21 cellular contexts compared by ENCODE assay signal in genomic region chr3:71708478-71709098, GRCh38. TPM values are rescaled to one million over a fixed set of nuclear protein-coding genes. Genes with fewer than 3 reads are reported as not detected.
A peak's percentile ranks its signal among the peaks of the same experiment; 100 is the strongest.
DNase-seq lines count a peak whose midpoint lies in the region; ATAC-seq lines count a peak whose summit lies in the region.
"Had no signal": no experiment of that assay in that cellular context is flagged by ENCODE, and none has a peak within 500 bp of the region (broad histone marks: within the 10 kb centered on the region; RNA-seq: fewer than 3 reads in every experiment).

No MANE protein-coding gene starts in this region.

- no peaks in the 10 kb centered on the region for H3K27me3 ChIP-seq in CD4-positive, CD25-positive, alpha-beta regulatory T cell (ENCODE audit: control insufficient read depth, insufficient read depth, low read length)
- no peaks in the 10 kb centered on the region for H3K27me3 ChIP-seq in adipocyte (replicated peaks; ENCODE audit: control insufficient read depth, insufficient read depth, low read length)

- H3K4me3 Mint-ChIP-seq in CD4-positive, CD25-positive, alpha-beta regulatory T cell, result no peak overlapping the region
- peak overlapping the region in 3 of 5 donors; percentile 43 to 55 (median 51) for H3K4me3 Mint-ChIP-seq in immature natural killer cell
- H3K4me3 Mint-ChIP-seq: activated CD4-positive, alpha-beta memory T cell treated with anti-CD3 and anti-CD28 coated beads for 36 hours; activated T-helper 1 cell treated with anti-CD3 and anti-CD28 coated beads, Interleukin-12 subunit alpha, Interleukin-12 subunit beta, Interleukin-2, Interleukin-4 antibody, amounts not matched to agents 30 ng/mL and 10 ng/mL and 1 ng/mL, durations not matched to agents 14 hours and 24 hours and 36 hours had no signal

- H3K36me3 Mint-ChIP-seq in CD4-positive, CD25-positive, alpha-beta regulatory T cell, result peaks cover 36% of the 10 kb centered on the region
- H3K36me3 Mint-ChIP-seq in immature natural killer cell, result peaks cover 7 to 17% (median 10%) of the 10 kb centered on the region in 3 donors

- no peak for DNase-seq in CD4-positive, CD25-positive, alpha-beta regulatory T cell
- no peak for DNase-seq in adipocyte (ENCODE audit: low read depth)
- DNase-seq in immature natural killer cell, result peak in 1 of 3 donors; percentile 40
- peak; percentile 82 for DNase-seq in pons (ENCODE audit: low spot score)
- no peak for DNase-seq in DMS153 treated with DMSO at 0.1 percent for 48 hours (lab: John Stamatoyannopoulos, UW; ENCODE audit: unreplicated experiment)
- no peak for DNase-seq in stimulated activated CD4-positive, alpha-beta T cell treated with anti-CD3 and anti-CD28 coated beads, Interleukin-12 subunit alpha, Interleukin-12 subunit beta, amount 100 ng/mL, for 4 hours
- DNase-seq in NCI-H1048 (lab: John Stamatoyannopoulos, UW), result no peak
- DNase-seq: activated CD4-positive, alpha-beta memory T cell treated with anti-CD3 and anti-CD28 coated beads for 36 hours; amniotic stem cell; Caco-2; cerebellar nuclear complex; EL; left colon; NCI-H187 treated with DMSO at 0.1 percent for 48 hours; NCI-H446 treated with DMSO at 0.1 percent for 48 hours; T-helper 1 cell had no signal

- H3K27ac Mint-ChIP-seq in CD4-positive, CD25-positive, alpha-beta regulatory T cell, result peak overlapping the region in 2 of 3 donors; percentile 44 to 71
- H3K27ac Mint-ChIP-seq in immature natural killer cell, result peak overlapping the region in 4 of 6 donors; percentile 58 to 88 (median 79)
- H3K27ac Mint-ChIP-seq: activated CD4-positive, alpha-beta memory T cell treated with anti-CD3 and anti-CD28 coated beads for 36 hours; activated T-helper 1 cell treated with anti-CD3 and anti-CD28 coated beads, Interleukin-12 subunit alpha, Interleukin-12 subunit beta, Interleukin-2, Interleukin-4 antibody, amounts not matched to agents 30 ng/mL and 10 ng/mL and 1 ng/mL, durations not matched to agents 14 hours and 24 hours and 36 hours had no signal

- H3K4me1 Mint-ChIP-seq in CD4-positive, CD25-positive, alpha-beta regulatory T cell, result peaks cover 46 to 89% (median 71%) of the 10 kb centered on the region in 4 donors
- H3K4me1 Mint-ChIP-seq in immature natural killer cell, result peaks cover 76 to 97% of the 10 kb centered on the region in 2 donors

- H3K4me1 ChIP-seq in CD4-positive, CD25-positive, alpha-beta regulatory T cell (ENCODE audit: control insufficient read depth, insufficient read depth, low read length, poor library complexity, severe bottlenecking), result peaks cover 56% of the 10 kb centered on the region
- H3K4me1 ChIP-seq in adipocyte (ENCODE audit: control insufficient read depth, insufficient read depth, low read length), result peaks cover 46% of the 10 kb centered on the region

- H3K27me3 Mint-ChIP-seq in CD4-positive, CD25-positive, alpha-beta regulatory T cell, result no peaks in the 10 kb centered on the region
- peaks cover 0 to 3% (median 0%) of the 10 kb centered on the region in 3 donors for H3K27me3 Mint-ChIP-seq in immature natural killer cell (ENCODE audit: low read depth in 3 of 3)
- H3K27me3 Mint-ChIP-seq: activated CD4-positive, alpha-beta memory T cell treated with anti-CD3 and anti-CD28 coated beads for 36 hours had no signal

- no peak for ATAC-seq in CD4-positive, CD25-positive, alpha-beta regulatory T cell (ENCODE audit: low read depth in 2 of 2)
- ATAC-seq in HG03175 (IDR thresholded peaks at IDR 0.05; ENCODE audit: unreplicated experiment), result no peak
- ATAC-seq: HCT116, left colon had no signal

- H3K9ac ChIP-seq in adipocyte (ENCODE audit: low read length), result peak overlapping the region; percentile 10

- no peaks in the 10 kb centered on the region for H3K9me3 Mint-ChIP-seq in CD4-positive, CD25-positive, alpha-beta regulatory T cell
- H3K9me3 Mint-ChIP-seq in immature natural killer cell, result no peaks in the 10 kb centered on the region
- H3K9me3 Mint-ChIP-seq: activated CD4-positive, alpha-beta memory T cell treated with anti-CD3 and anti-CD28 coated beads for 36 hours; activated T-helper 1 cell treated with anti-CD3 and anti-CD28 coated beads, Interleukin-12 subunit alpha, Interleukin-12 subunit beta, Interleukin-2, Interleukin-4 antibody, amounts not matched to agents 30 ng/mL and 10 ng/mL and 1 ng/mL, durations not matched to agents 14 hours and 24 hours and 36 hours had no signal

- H3K36me3 ChIP-seq in CD4-positive, CD25-positive, alpha-beta regulatory T cell (ENCODE audit: control insufficient read depth, insufficient read depth, low read length), result peaks cover 47% of the 10 kb centered on the region
- H3K36me3 ChIP-seq in adipocyte (ENCODE audit: control insufficient read depth, insufficient read depth, low read length, severe bottlenecking), result no peaks in the 10 kb centered on the region

- H3K9me3 ChIP-seq in CD4-positive, CD25-positive, alpha-beta regulatory T cell (ENCODE audit: control insufficient read depth in 2 of 2, low read length in 2 of 2), result no peaks in the 10 kb centered on the region
- no peaks in the 10 kb centered on the region for H3K9me3 ChIP-seq in adipocyte (ENCODE audit: control insufficient read depth, low read length)
- H3K9me3 ChIP-seq: Caco-2, psoas muscle had no signal

- no peak overlapping the region for H3K4me3 ChIP-seq in CD4-positive, CD25-positive, alpha-beta regulatory T cell (ENCODE audit: low read depth, low read length)
- no peak overlapping the region for H3K4me3 ChIP-seq in adipocyte (ENCODE audit: low read length)
- H3K4me3 ChIP-seq: psoas muscle had no signal

- H3K27ac ChIP-seq in CD4-positive, CD25-positive, alpha-beta regulatory T cell (ENCODE audit: insufficient read depth, low read length, poor library complexity, severe bottlenecking), result no peak overlapping the region
- H3K27ac ChIP-seq: psoas muscle had no signal

RNA-seq across cellular contexts. Expression of gene EIF4E3, which starts 16.6 kb away (rescaled TPM):
- 101 TPM for total RNA-seq in CD4-positive, CD25-positive, alpha-beta regulatory T cell
- polyA plus RNA-seq in CD4-positive, CD25-positive, alpha-beta regulatory T cell, result 10 to 100 TPM; 27.8 to 98.9 (median 60.1) TPM
- polyA plus RNA-seq in immature natural killer cell, result 10 to 100 TPM; 20.0 to 44.3 (median 36.1) TPM

RNA-seq across cellular contexts. Expression of gene GPR27, which starts 45.1 kb away (rescaled TPM):
- total RNA-seq in CD4-positive, CD25-positive, alpha-beta regulatory T cell, result 1.0 TPM
- polyA plus RNA-seq in CD4-positive, CD25-positive, alpha-beta regulatory T cell, result 1 to 10 TPM in 1 of 4 donors, under 1 TPM in 2, not detected in 1; 0.30 to 1.4 (median 0.81) TPM
- polyA plus RNA-seq in immature natural killer cell, result 1 to 10 TPM in 1 of 3 donors, under 1 TPM in 1, not detected in 1; 0.22 to 1.3 TPM
- total RNA-seq: M059J had no signal

Comparison
In these comparisons a context has a peak if more than half of its experiments do, and no peak if none do; other contexts are left out.
1. H3K4me3 Mint-ChIP-seq: peak in immature natural killer cell (3 of 5); none in CD4-positive, CD25-positive, alpha-beta regulatory T cell (0 of 4).